16 cellular contexts compared by ENCODE assay signal in the genomic region with DNA sequence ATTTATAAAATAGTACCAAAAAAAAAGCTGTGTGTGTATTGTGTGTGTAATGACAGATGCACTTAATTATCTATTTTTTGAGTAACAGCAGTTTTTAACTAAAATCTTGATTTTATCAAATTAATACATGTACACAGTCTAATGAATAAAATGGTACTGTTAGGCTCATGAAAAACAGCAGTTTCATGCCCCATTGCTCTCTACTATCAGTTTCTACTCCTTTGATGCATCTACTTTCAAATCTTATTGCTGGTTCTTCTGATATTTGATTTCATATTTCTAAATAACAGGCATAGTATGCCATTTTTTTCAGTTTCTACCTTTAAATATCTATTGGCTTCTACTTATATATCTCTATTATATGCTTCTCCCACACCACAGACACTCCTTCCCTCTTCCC.
DNase-seq lines count a peak whose midpoint lies in the region; ATAC-seq and TF ChIP-seq lines count a peak whose summit lies in the region.
"Had no signal": no experiment of that assay in that cellular context is flagged by ENCODE, and none has a peak within 500 bp of the region (broad histone marks: within the 10 kb centered on the region; RNA-seq: fewer than 3 reads in every experiment).

No MANE protein-coding gene starts in this region.

- no peak overlapping the region for H3K4me3 Mint-ChIP-seq in Caco-2 (ENCODE audit: unreplicated experiment)
- H3K4me3 Mint-ChIP-seq: activated CD4-positive, alpha-beta memory T cell treated with anti-CD3 and anti-CD28 coated beads, Interleukin-2, amount 10 ng/mL, durations not matched to agents 7 days and 5 days; neural crest cell had no signal

- POLR2A ChIA-PET in Caco-2 (lab: Charles Lee) (no interaction called here), RWPE1 (lab: Yijun Ruan, JAX; ENCODE audit: low non-redundant PET) (no interaction called here)

- no peak overlapping the region for H3K4me3 ChIP-seq in Caco-2 (ENCODE audit: low read depth, low read length)
- no peak overlapping the region for H3K4me3 ChIP-seq in thyroid gland (replicated peaks in 1 of 3)
- H3K4me3 ChIP-seq: cardiac muscle cell, MG63 had no signal

- H3K9me3 ChIP-seq in Caco-2 (no peaks in the 10 kb centered on the region), thyroid gland (no peaks in the 10 kb centered on the region)

- H3K27ac ChIP-seq in RWPE1 (no peak overlapping the region), thyroid gland (no peak overlapping the region)
- H3K27ac ChIP-seq: cardiac muscle cell had no signal

- H3K27me3 ChIP-seq in Caco-2 (replicated peaks; ENCODE audit: control insufficient read depth, insufficient read depth, low read length) (no peaks in the 10 kb centered on the region), thyroid gland (no peaks in the 10 kb centered on the region)
- H3K27me3 ChIP-seq: cardiac muscle cell, MG63 had no signal

- H3K4me1 Mint-ChIP-seq in Caco-2 (ENCODE audit: low read depth, unreplicated experiment) = no peaks in the 10 kb centered on the region
- H3K4me1 Mint-ChIP-seq: activated CD4-positive, alpha-beta memory T cell treated with anti-CD3 and anti-CD28 coated beads, Interleukin-2, amount 10 ng/mL, durations not matched to agents 7 days and 5 days; neural crest cell had no signal

- H3K27ac Mint-ChIP-seq in Caco-2 (ENCODE audit: unreplicated experiment) = no peak overlapping the region
- H3K27ac Mint-ChIP-seq: activated CD4-positive, alpha-beta memory T cell treated with anti-CD3 and anti-CD28 coated beads, Interleukin-2, amount 10 ng/mL, durations not matched to agents 7 days and 5 days had no signal

- CTCF ChIA-PET in Caco-2 (lab: Charles Lee) (no interaction called here), RWPE1 (lab: Yijun Ruan, JAX) (no interaction called here)

- no peaks in the 10 kb centered on the region for H3K36me3 Mint-ChIP-seq in Caco-2 (ENCODE audit: insufficient read depth, unreplicated experiment)

- H3K36me3 ChIP-seq in Caco-2 (ENCODE audit: control insufficient read depth, insufficient read depth, low read length) (no peaks in the 10 kb centered on the region), thyroid gland (no peaks in the 10 kb centered on the region)
- H3K36me3 ChIP-seq: cardiac muscle cell, MG63 had no signal

- ATAC-seq in GM18907 (IDR thresholded peaks at IDR 0.05; ENCODE audit: unreplicated experiment) (peak; percentile 70), GM21447 (IDR thresholded peaks at IDR 0.05; ENCODE audit: unreplicated experiment) (peak; percentile 64), HG02943 (IDR thresholded peaks at IDR 0.05; ENCODE audit: low read depth, unreplicated experiment) (peak; percentile 71), HG03571 (IDR thresholded peaks at IDR 0.05; ENCODE audit: unreplicated experiment) (peak; percentile 59)
- ATAC-seq: esophagus mucosa, Panc1 had no signal

- TF ChIP-seq CTCF in Caco-2 (IDR thresholded peaks at IDR 0.05; ENCODE audit: insufficient read depth in 1 of 2, low read depth in 1 of 2, low read length in 1 of 2, severe bottlenecking in 1 of 2, unreplicated experiment in 1 of 2) = no peak
- TF ChIP-seq CTCF in RWPE1 (conservative IDR thresholded peaks at IDR 0.05; ENCODE audit: low read depth) = no peak
- no peak for TF ChIP-seq CTCF in thyroid gland (IDR thresholded peaks at IDR 0.05)

- no peaks in the 10 kb centered on the region for H3K9me3 Mint-ChIP-seq in Caco-2 (ENCODE audit: unreplicated experiment)
- H3K9me3 Mint-ChIP-seq: activated CD4-positive, alpha-beta memory T cell treated with anti-CD3 and anti-CD28 coated beads, Interleukin-2, amount 10 ng/mL, durations not matched to agents 7 days and 5 days had no signal

- TF ChIP-seq POLR2A in thyroid gland (IDR thresholded peaks at IDR 0.05) = no peak

- DNase-seq in Caco-2 = no peak
- no peak for DNase-seq in RWPE1 (ENCODE audit: low spot score)
- DNase-seq in thyroid gland = no peak
- DNase-seq: activated CD4-positive, alpha-beta memory T cell treated with anti-CD3 and anti-CD28 coated beads, Interleukin-2, amount 10 ng/mL, durations not matched to agents 7 days and 5 days; H7; MG63; NCI-H187; NCI-H510A treated with DMSO at 0.1 percent for 48 hours had no signal

- intact Hi-C loops in Caco-2 (cut with micrococcal nuclease; ENCODE audit: unreplicated experiment) (no loop called here), thyroid gland (cut with DNase I) (no loop called here)

- no peaks in the 10 kb centered on the region for H3K27me3 Mint-ChIP-seq in Caco-2 (ENCODE audit: insufficient read depth, unreplicated experiment)
- H3K27me3 Mint-ChIP-seq: activated CD4-positive, alpha-beta memory T cell treated with anti-CD3 and anti-CD28 coated beads, Interleukin-2, amount 10 ng/mL, durations not matched to agents 7 days and 5 days had no signal

- H3K4me1 ChIP-seq in Caco-2 (no peaks in the 10 kb centered on the region), thyroid gland (no peaks in the 10 kb centered on the region)

- BruUV-seq in Caco-2 (replicated peaks; lab: Mats Ljungman, UMichigan) = no TSS peak
